Comparison of ENCODE assay signal across 8 cellular contexts in the genomic region with DNA sequence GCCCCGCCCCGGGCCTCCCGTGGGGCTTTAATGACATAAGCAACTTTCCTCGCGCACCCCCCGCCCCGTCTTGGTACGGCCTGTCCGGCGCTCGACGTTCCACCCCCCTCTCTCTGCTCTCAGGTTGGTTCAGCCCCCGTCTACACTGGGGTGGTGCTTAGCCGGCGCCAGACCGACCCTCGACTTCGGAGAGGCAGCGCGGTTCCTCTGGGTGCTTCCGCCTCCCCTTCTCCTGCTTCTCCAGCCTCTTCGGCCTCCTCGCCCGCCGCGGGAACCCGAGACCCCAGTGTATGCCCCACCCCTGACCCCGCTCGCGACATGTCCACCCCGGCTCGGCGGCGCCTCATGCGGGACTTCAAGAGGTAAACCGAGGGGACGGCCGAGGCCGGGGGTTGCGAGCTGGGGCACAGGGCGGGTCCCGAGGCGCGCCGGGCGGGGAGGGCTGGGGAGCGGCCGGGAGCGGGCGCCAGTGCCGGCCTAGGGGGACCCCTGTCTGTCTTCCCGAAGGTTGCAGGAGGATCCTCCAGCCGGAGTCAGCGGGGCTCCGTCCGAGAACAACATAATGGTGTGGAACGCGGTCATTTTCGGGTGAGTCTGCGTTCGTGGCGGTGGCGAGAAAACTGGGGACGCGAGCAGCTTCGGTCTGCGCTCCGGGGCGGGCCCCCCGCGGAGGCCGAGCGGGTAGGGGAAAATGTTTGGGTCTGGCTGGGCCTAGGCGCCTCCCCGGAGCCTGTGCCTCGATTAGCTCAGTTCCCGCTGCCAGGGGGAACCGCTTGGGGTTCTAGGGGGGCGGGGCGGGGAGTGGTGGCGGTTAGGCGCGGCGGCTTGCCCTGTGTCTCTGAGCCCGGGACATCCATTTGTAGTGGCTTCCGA. TPM values are rescaled to one million over a fixed set of nuclear protein-coding genes. Genes with fewer than 3 reads are reported as not detected.
DNase-seq lines count a peak whose midpoint lies in the region; FAIRE-seq and TF ChIP-seq lines count a peak whose summit lies in the region.

A gene (plus strand): TSS at position 170 of the 873 bp plus-strand sequence. CDS start 149 bp downstream, at position 319.

- H3K4me3 Mint-ChIP-seq in nephron: peak within 1 kb of the TSS; percentile 84 to 90 (median 90)
- peak within 1 kb of the TSS; percentile 93 for H3K4me3 Mint-ChIP-seq in stimulated activated naive CD8-positive, alpha-beta T cell treated with anti-CD3 and anti-CD28 coated beads, Interleukin-15, Interleukin-2, amounts not matched to agents 100 ng/mL and 50 ng/mL, for 24 hours

- H3K4me1 Mint-ChIP-seq in nephron: peaks cover 10% of the 10 kb centered on the region
- peaks cover 24% of the 10 kb centered on the region for H3K4me1 Mint-ChIP-seq in stimulated activated naive CD8-positive, alpha-beta T cell treated with anti-CD3 and anti-CD28 coated beads, Interleukin-15, Interleukin-2, amounts not matched to agents 100 ng/mL and 50 ng/mL, for 24 hours (ENCODE audit: low read depth)

- peaks cover 16% of the 10 kb centered on the region for H3K36me3 ChIP-seq in HAP-1 (replicated peaks)
- H3K36me3 ChIP-seq in MG63: peaks cover 5% of the 10 kb centered on the region

- H3K27ac Mint-ChIP-seq in nephron: peak within 1 kb of the TSS; percentile 83 to 91 (median 88)
- H3K27ac Mint-ChIP-seq in stimulated activated naive CD8-positive, alpha-beta T cell treated with anti-CD3 and anti-CD28 coated beads, Interleukin-15, Interleukin-2, amounts not matched to agents 100 ng/mL and 50 ng/mL, for 24 hours: peak within 1 kb of the TSS; percentile 95

- no peaks in the 10 kb centered on the region for H3K27me3 Mint-ChIP-seq in nephron (ENCODE audit: low read depth)
- H3K27me3 Mint-ChIP-seq in stimulated activated naive CD8-positive, alpha-beta T cell treated with anti-CD3 and anti-CD28 coated beads, Interleukin-15, Interleukin-2, amounts not matched to agents 100 ng/mL and 50 ng/mL, for 24 hours: no peaks in the 10 kb centered on the region

- TF ChIP-seq CTCF in fibroblast of the aortic adventitia (IDR thresholded peaks at IDR 0.05; ENCODE audit: insufficient read depth, low read length) (peak; percentile 36), nephron (IDR thresholded peaks at IDR 0.05; ENCODE audit: unreplicated experiment in 3 of 3) (peak; percentile 35 to 46 (median 36))

- H3K27me3 ChIP-seq in HAP-1 (ENCODE audit: low read depth) (no peaks in the 10 kb centered on the region), MG63 (no peaks in the 10 kb centered on the region)

- peak; percentile 96 for FAIRE-seq in G401.6 (lab: Jason Lieb, UNC)

- in situ Hi-C loops in HAP-1 (cut with MboI; ENCODE audit: low sequenced_read_pairs): no loop called here

- peaks cover 12% of the 10 kb centered on the region for H3K9me3 Mint-ChIP-seq in nephron
- no peaks in the 10 kb centered on the region for H3K9me3 Mint-ChIP-seq in stimulated activated naive CD8-positive, alpha-beta T cell treated with anti-CD3 and anti-CD28 coated beads, Interleukin-15, Interleukin-2, amounts not matched to agents 100 ng/mL and 50 ng/mL, for 24 hours

- H3K36me3 Mint-ChIP-seq in nephron (ENCODE audit: low read depth): no peaks in the 10 kb centered on the region
- H3K36me3 Mint-ChIP-seq in stimulated activated naive CD8-positive, alpha-beta T cell treated with anti-CD3 and anti-CD28 coated beads, Interleukin-15, Interleukin-2, amounts not matched to agents 100 ng/mL and 50 ng/mL, for 24 hours (ENCODE audit: low read depth): peaks cover 6% of the 10 kb centered on the region

- no peaks in the 10 kb centered on the region for H3K9me3 ChIP-seq in HAP-1
- no peaks in the 10 kb centered on the region for H3K9me3 ChIP-seq in MG63

- peaks cover 15% of the 10 kb centered on the region for H3K4me1 ChIP-seq in HAP-1

- DNase-seq in HAP-1 (ENCODE audit: low spot score in 2 of 2) (peak; percentile 89 to 98), MG63 (peak; percentile 89), SHP77 (lab: John Stamatoyannopoulos, UW) (peak; percentile 68 to 77), fibroblast of the aortic adventitia (ENCODE audit: low read depth) (peak; percentile 90)
- DNase-seq in activated effector memory CD4-positive, alpha-beta T cell treated with Interleukin-2 at 50 U/mL for 16 hours: peak; percentile 83

- H3K4me3 ChIP-seq in HAP-1 (peak within 1 kb of the TSS; percentile 97), MG63 (peak within 1 kb of the TSS; percentile 78), fibroblast of the aortic adventitia (ENCODE audit: low read depth, low read length) (peak within 1 kb of the TSS; percentile 72)

RNA-seq across cellular contexts. Expression of the gene that starts here (rescaled TPM):
- 41.4 and 43.6 TPM in 2 replicates for total RNA-seq in MG63 (2014; rRNA removed; shearing (Covaris generic); ENCODE audit: low replicate concordance)
- 25.3 and 50.5 TPM in 2 replicates for total RNA-seq in fibroblast of the aortic adventitia (ENCODE audit: low replicate concordance)

Comparison
In these comparisons a context has a peak if more than half of its experiments do, and no peak if none do; other contexts are left out.
1. Peak in every context shown above with its lines: DNase-seq and H3K4me3 ChIP-seq.